ENCODE assay signal across 15 cellular contexts in the genomic region with DNA sequence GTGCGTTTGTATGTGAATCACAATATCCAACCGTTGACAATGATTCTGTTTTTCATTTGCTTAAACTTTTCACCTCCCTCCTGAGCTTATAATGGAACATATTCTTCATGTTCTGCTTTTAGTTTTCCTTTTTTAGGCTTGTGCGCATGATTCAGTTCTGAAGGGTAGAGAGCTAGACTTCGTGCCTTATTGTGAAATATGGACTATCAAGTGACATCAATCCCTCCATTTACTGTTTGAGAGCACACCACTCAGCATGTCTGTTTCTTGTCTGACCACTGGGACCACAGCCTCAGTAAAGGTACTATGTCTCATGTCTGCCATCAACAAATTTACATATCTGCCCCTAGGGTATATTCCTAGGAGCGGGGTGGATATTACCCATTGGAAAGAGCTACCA. TPM values are rescaled to one million over a fixed set of nuclear protein-coding genes. Genes with fewer than 3 reads are reported as not detected.
DNase-seq lines count a peak whose midpoint lies in the region; ATAC-seq and TF ChIP-seq lines count a peak whose summit lies in the region.
"Had no signal": no experiment of that assay in that cellular context is flagged by ENCODE, and none has a peak within 500 bp of the region (broad histone marks: within the 10 kb centered on the region; RNA-seq: fewer than 3 reads in every experiment).

No MANE protein-coding gene starts in this region.

- H3K27me3 ChIP-seq in heart right ventricle (no peaks in the 10 kb centered on the region), sigmoid colon (no peaks in the 10 kb centered on the region)

- ATAC-seq in heart right ventricle, result peak in 6 of 8 donors; percentile 40 to 75 (median 43)
- ATAC-seq: GM23338; naive thymus-derived CD8-positive, alpha-beta T cell; T-helper 17 cell had no signal

- intact Hi-C loops in heart right ventricle (cut with DNase I) (no loop called here), sigmoid colon (cut with DNase I) (no loop called here)
- intact Hi-C loops in activated T-helper 2 cell treated with anti-CD3 and anti-CD28 coated beads, Interferon-gamma antibody, Interleukin-2, Interleukin-4, amounts not matched to agents 10 μg/mL and 5 μg/mL and 100 μg/mL, durations not matched to agents 14 hours and 24 hours and 36 hours (cut with micrococcal nuclease), result no loop called here

- WGBS in heart right ventricle, 2 donors, result 72 to 79% methylated on average over 5 of the region's 5 CpGs
- WGBS in sigmoid colon, 2 donors, result 82 to 90% methylated on average over 5 of the region's 5 CpGs

- no peaks in the 10 kb centered on the region for H3K4me1 Mint-ChIP-seq in activated T-helper 2 cell treated with anti-CD3 and anti-CD28 coated beads, Interferon-gamma antibody, Interleukin-2, Interleukin-4, amounts not matched to agents 10 μg/mL and 5 μg/mL and 100 μg/mL, durations not matched to agents 14 hours and 24 hours and 36 hours (ENCODE audit: low read depth)
- H3K4me1 Mint-ChIP-seq: naive thymus-derived CD8-positive, alpha-beta T cell; T-helper 17 cell had no signal

- TF ChIP-seq CTCF in AG10803 (conservative IDR thresholded peaks at IDR 0.05; ENCODE audit: low read length) (no peak), heart right ventricle (IDR thresholded peaks at IDR 0.05) (no peak), sigmoid colon (IDR thresholded peaks at IDR 0.05) (no peak), coronary artery (IDR thresholded peaks at IDR 0.05) (no peak)

- H3K27ac ChIP-seq in heart right ventricle, result peak overlapping the region in 5 of 10 donors; percentile 9 to 76 (median 37)
- H3K27ac ChIP-seq in sigmoid colon, result peak overlapping the region; percentile 26 to 54 (median 46)
- peak overlapping the region in 1 of 2 donors; percentile 66 for H3K27ac ChIP-seq in coronary artery

- H3K36me3 ChIP-seq in heart right ventricle, result no peaks in the 10 kb centered on the region
- no peaks in the 10 kb centered on the region for H3K36me3 ChIP-seq in sigmoid colon

- H3K9me3 ChIP-seq in heart right ventricle (no peaks in the 10 kb centered on the region), sigmoid colon (no peaks in the 10 kb centered on the region)

- DNase-seq in AG10803 (ENCODE audit: low read depth) (peak; percentile 41), RPMI7951 (ENCODE audit: low read depth) (peak; percentile 78), heart right ventricle (no peak), sigmoid colon (no peak), NCI-H526 (lab: John Stamatoyannopoulos, UW) (no peak), coronary artery (ENCODE audit: low spot score) (no peak), NCI-H1694 treated with DMSO at 0.1 percent for 48 hours (lab: John Stamatoyannopoulos, UW) (no peak)
- no peak for DNase-seq in activated T-helper 2 cell treated with anti-CD3 and anti-CD28 coated beads, Interferon-gamma antibody, Interleukin-2, Interleukin-4, amounts not matched to agents 10 μg/mL and 5 μg/mL and 100 μg/mL, durations not matched to agents 14 hours and 24 hours and 36 hours (ENCODE audit: low spot score)
- DNase-seq: activated CD4-positive, alpha-beta T cell treated with anti-CD3 and anti-CD28 coated beads, Interleukin-2, amount 50 U/mL, for 48 hours; islet precursor cell; Kasumi-1; naive thymus-derived CD8-positive, alpha-beta T cell; NCI-H2171; T-helper 17 cell had no signal

- H3K4me3 ChIP-seq in AG10803 (ENCODE audit: low read length) (peak overlapping the region; percentile 6), heart right ventricle (no peak overlapping the region), sigmoid colon (no peak overlapping the region), coronary artery (no peak overlapping the region)
- H3K4me3 ChIP-seq: GM23338 had no signal

- H3K27ac Mint-ChIP-seq in activated T-helper 2 cell treated with anti-CD3 and anti-CD28 coated beads, Interferon-gamma antibody, Interleukin-2, Interleukin-4, amounts not matched to agents 10 μg/mL and 5 μg/mL and 100 μg/mL, durations not matched to agents 14 hours and 24 hours and 36 hours, result no peak overlapping the region
- H3K27ac Mint-ChIP-seq: GM23338; naive thymus-derived CD8-positive, alpha-beta T cell; T-helper 17 cell had no signal

- H3K36me3 Mint-ChIP-seq in activated T-helper 2 cell treated with anti-CD3 and anti-CD28 coated beads, Interferon-gamma antibody, Interleukin-2, Interleukin-4, amounts not matched to agents 10 μg/mL and 5 μg/mL and 100 μg/mL, durations not matched to agents 14 hours and 24 hours and 36 hours (ENCODE audit: low read depth), result no peaks in the 10 kb centered on the region
- H3K36me3 Mint-ChIP-seq: naive thymus-derived CD8-positive, alpha-beta T cell had no signal

- H3K9me3 Mint-ChIP-seq in activated T-helper 2 cell treated with anti-CD3 and anti-CD28 coated beads, Interferon-gamma antibody, Interleukin-2, Interleukin-4, amounts not matched to agents 10 μg/mL and 5 μg/mL and 100 μg/mL, durations not matched to agents 14 hours and 24 hours and 36 hours, result no peaks in the 10 kb centered on the region
- H3K9me3 Mint-ChIP-seq: GM23338 had no signal

- peaks cover 0 to 28% (median 0%) of the 10 kb centered on the region in 9 donors for H3K4me1 ChIP-seq in heart right ventricle
- H3K4me1 ChIP-seq in sigmoid colon, result no peaks in the 10 kb centered on the region

- no peaks in the 10 kb centered on the region for H3K27me3 Mint-ChIP-seq in activated T-helper 2 cell treated with anti-CD3 and anti-CD28 coated beads, Interferon-gamma antibody, Interleukin-2, Interleukin-4, amounts not matched to agents 10 μg/mL and 5 μg/mL and 100 μg/mL, durations not matched to agents 14 hours and 24 hours and 36 hours (ENCODE audit: low read depth)
- H3K27me3 Mint-ChIP-seq: T-helper 17 cell had no signal

- TF ChIP-seq POLR2A in sigmoid colon (IDR thresholded peaks at IDR 0.05), result no peak

- no peak overlapping the region for H3K4me3 Mint-ChIP-seq in activated T-helper 2 cell treated with anti-CD3 and anti-CD28 coated beads, Interferon-gamma antibody, Interleukin-2, Interleukin-4, amounts not matched to agents 10 μg/mL and 5 μg/mL and 100 μg/mL, durations not matched to agents 14 hours and 24 hours and 36 hours (ENCODE audit: low read depth)
- H3K4me3 Mint-ChIP-seq: GM23338; naive thymus-derived CD8-positive, alpha-beta T cell; T-helper 17 cell had no signal

- TF ChIP-seq EP300 in sigmoid colon (IDR thresholded peaks at IDR 0.05), result no peak

RNA-seq across cellular contexts. Expression of gene LPAR1, which starts 30.5 kb away (rescaled TPM):
- 69.0 and 74.6 TPM in 2 replicates for total RNA-seq in RPMI7951 (2014; rRNA removed; shearing (Covaris generic))
- 10 to 100 TPM in 3 of 10 donors, 1 to 10 TPM in 7; 4.0 to 16.6 (median 7.6) TPM for total RNA-seq in heart right ventricle
- polyA plus RNA-seq in heart right ventricle, result 1 to 10 TPM; 7.3 to 9.6 TPM
- 10 to 100 TPM; 30.7 to 62.4 (median 41.4) TPM for total RNA-seq in sigmoid colon
- 10 to 100 TPM; 11.3 to 42.0 (median 14.1) TPM for polyA plus RNA-seq in sigmoid colon
- not detected in 2 replicates for total RNA-seq in activated T-helper 2 cell treated with anti-CD3 and anti-CD28 coated beads, Interferon-gamma antibody, Interleukin-2, Interleukin-4, amounts not matched to agents 10 μg/mL and 5 μg/mL and 100 μg/mL, durations not matched to agents 14 hours and 24 hours and 36 hours
- total RNA-seq: naive thymus-derived CD8-positive, alpha-beta T cell; T-helper 17 cell had no signal
- polyA plus RNA-seq: naive thymus-derived CD8-positive, alpha-beta T cell had no signal

Comparison
In these comparisons a context has a peak if more than half of its experiments do, and no peak if none do; other contexts are left out.
1. DNase-seq: peak in AG10803 (single experiment) and RPMI7951 (single experiment); none in heart right ventricle (0 of 2), sigmoid colon (single experiment), NCI-H526 (0 of 2), activated T-helper 2 cell treated with anti-CD3 and anti-CD28 coated beads, Interferon-gamma antibody, Interleukin-2, Interleukin-4, amounts not matched to agents 10 μg/mL and 5 μg/mL and 100 μg/mL, durations not matched to agents 14 hours and 24 hours and 36 hours (single experiment), coronary artery (single experiment) and NCI-H1694 treated with DMSO at 0.1 percent for 48 hours (single experiment).